Comparison of ENCODE assay signal across 1 cellular context in genomic region chr19:7654401-7654800, GRCh38.
TF ChIP-seq lines count a peak whose summit lies in the region.

No MANE protein-coding gene starts in this region.

TF ChIP-seq in K562, 482 proteins besides CTCF, POLR2A, EP300 and RAD21:
- TF ChIP-seq MEIS2 (IDR thresholded peaks at IDR 0.05; ENCODE audit: partially characterized antibody) (peak; percentile 23), USF2 (CRISPR knock-in tag; IDR thresholded peaks at IDR 0.05) (0 out of 2 replicates have a peak, but pooled peaks have one; percentile 13), HMBOX1 (IDR thresholded peaks at IDR 0.05) (no peak)
TF ChIP-seq in K562: peak in this region for 2.
